ENCODE assay signal across 10 cellular contexts in the genomic region with DNA sequence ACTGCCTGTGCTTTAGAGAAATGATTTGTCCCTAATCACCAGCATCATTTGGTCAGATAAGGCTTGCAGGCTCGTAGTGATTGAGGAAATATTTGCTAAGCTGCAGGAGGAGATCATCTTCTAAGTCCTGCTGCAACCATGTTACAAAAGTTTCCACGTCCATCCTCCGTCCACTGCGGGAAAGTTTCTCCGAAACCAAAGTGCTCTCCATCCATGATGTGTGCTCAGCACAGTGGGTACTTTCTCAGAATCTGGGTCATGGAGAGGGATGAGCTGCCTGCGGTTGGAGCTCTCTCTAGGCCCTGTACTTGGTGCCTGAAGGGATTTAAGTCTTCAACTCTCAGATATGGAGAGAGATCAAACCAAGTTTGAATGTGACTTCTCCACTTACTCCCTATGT. TPM values are rescaled to one million over a fixed set of nuclear protein-coding genes. Genes with fewer than 3 reads are reported as not detected.
DNase-seq lines count a peak whose midpoint lies in the region; ATAC-seq, FAIRE-seq and TF ChIP-seq lines count a peak whose summit lies in the region.
"Had no signal": no experiment of that assay in that cellular context is flagged by ENCODE, and none has a peak within 500 bp of the region (broad histone marks: within the 10 kb centered on the region; RNA-seq: fewer than 3 reads in every experiment).

No MANE protein-coding gene starts in this region.

- no peaks in the 10 kb centered on the region for H3K9me3 ChIP-seq in CD8-positive, alpha-beta memory T cell (ENCODE audit: low read length)
- H3K9me3 ChIP-seq in endothelial cell of umbilical vein (replicated peaks; ENCODE audit: control insufficient read depth, insufficient read depth, low read length) (no peaks in the 10 kb centered on the region), sigmoid colon (no peaks in the 10 kb centered on the region)

- TF ChIP-seq EP300 in sigmoid colon (IDR thresholded peaks at IDR 0.05): no peak

- peaks cover 10 to 26% (median 15%) of the 10 kb centered on the region in 3 donors for H3K4me1 Mint-ChIP-seq in CD8-positive, alpha-beta memory T cell
- peaks cover 57% of the 10 kb centered on the region for H3K4me1 Mint-ChIP-seq in activated CD4-positive, alpha-beta memory T cell treated with anti-CD3 and anti-CD28 coated beads for 36 hours (ENCODE audit: low read depth)

- peak overlapping the region; percentile 69 for H3K9ac ChIP-seq in endothelial cell of umbilical vein (replicated peaks; ENCODE audit: extremely low read depth, insufficient read depth, low read length)

- POLR2A ChIA-PET in CD8-positive, alpha-beta memory T cell (lab: Charles Lee): no interaction called here
- POLR2A ChIA-PET in activated CD4-positive, alpha-beta memory T cell treated with anti-CD3 and anti-CD28 coated beads for 36 hours (lab: Charles Lee): no interaction called here
- POLR2A ChIA-PET in endothelial cell of umbilical vein (lab: Charles Lee): no interaction called here

- H3K27me3 Mint-ChIP-seq in CD8-positive, alpha-beta memory T cell: peaks cover 6% of the 10 kb centered on the region in 2 donors
- H3K27me3 Mint-ChIP-seq in activated CD4-positive, alpha-beta memory T cell treated with anti-CD3 and anti-CD28 coated beads for 36 hours: peaks cover 4% of the 10 kb centered on the region

- no peak overlapping the region for H3K4me3 ChIP-seq in CD8-positive, alpha-beta memory T cell (ENCODE audit: low read length)
- no peak overlapping the region for H3K4me3 ChIP-seq in endothelial cell of umbilical vein (replicated peaks in 1 of 3; ENCODE audit: insufficient read depth in 1 of 3, low read depth in 1 of 3, low read length in 3 of 3)
- no peak overlapping the region for H3K4me3 ChIP-seq in sigmoid colon

- H3K36me3 ChIP-seq in CD8-positive, alpha-beta memory T cell (ENCODE audit: insufficient read depth, low read length): no peaks in the 10 kb centered on the region
- no peaks in the 10 kb centered on the region for H3K36me3 ChIP-seq in endothelial cell of umbilical vein (ENCODE audit: control insufficient read depth in 2 of 2, extremely low read depth in 1 of 2, insufficient read depth in 2 of 2, low read length in 2 of 2)
- no peaks in the 10 kb centered on the region for H3K36me3 ChIP-seq in sigmoid colon

- dilution Hi-C loops in endothelial cell of umbilical vein (cut with MboI; ENCODE audit: extremely low pct_ligation_motif_present, low sequenced_read_pairs): no loop called here

- no peak overlapping the region for H3K4me2 ChIP-seq in endothelial cell of umbilical vein (ENCODE audit: insufficient read depth, low read length)

- H4K20me1 ChIP-seq in endothelial cell of umbilical vein (replicated peaks; ENCODE audit: control insufficient read depth, extremely low read depth, insufficient read depth, low read length): no peaks in the 10 kb centered on the region

- BruUV-seq in endothelial cell of umbilical vein (replicated peaks; lab: Mats Ljungman, UMichigan): no TSS peak

- H3K79me2 ChIP-seq in endothelial cell of umbilical vein (ENCODE audit: control insufficient read depth, insufficient read depth, low read length): no peaks in the 10 kb centered on the region

- no peak for TF ChIP-seq POLR2A in endothelial cell of umbilical vein (IDR thresholded peaks at IDR 0.05; ENCODE audit: low read depth, low read length)
- TF ChIP-seq POLR2A in sigmoid colon (IDR thresholded peaks at IDR 0.05): no peak

- no peak for ATAC-seq in GM18868 (IDR thresholded peaks at IDR 0.05; ENCODE audit: unreplicated experiment)
- no peak for ATAC-seq in GM21825 (IDR thresholded peaks at IDR 0.05; ENCODE audit: unreplicated experiment)

- H3K9me3 Mint-ChIP-seq in CD8-positive, alpha-beta memory T cell: no peaks in the 10 kb centered on the region
- no peaks in the 10 kb centered on the region for H3K9me3 Mint-ChIP-seq in activated CD4-positive, alpha-beta memory T cell treated with anti-CD3 and anti-CD28 coated beads for 36 hours

- intact Hi-C loops in activated CD4-positive, alpha-beta memory T cell treated with anti-CD3 and anti-CD28 coated beads for 36 hours (cut with micrococcal nuclease): no loop called here
- intact Hi-C loops in endothelial cell of umbilical vein (cut with micrococcal nuclease): no loop called here
- intact Hi-C loops in sigmoid colon (cut with DNase I): no loop called here

- WGBS in sigmoid colon, 2 donors: 90 to 92% methylated on average over 6 of the region's 6 CpGs

- no peaks in the 10 kb centered on the region for H3K36me3 Mint-ChIP-seq in CD8-positive, alpha-beta memory T cell
- peaks cover 7% of the 10 kb centered on the region for H3K36me3 Mint-ChIP-seq in activated CD4-positive, alpha-beta memory T cell treated with anti-CD3 and anti-CD28 coated beads for 36 hours

- no peaks in the 10 kb centered on the region for H3K27me3 ChIP-seq in CD8-positive, alpha-beta memory T cell (ENCODE audit: insufficient read depth, low read length, poor library complexity, severe bottlenecking)
- H3K27me3 ChIP-seq in endothelial cell of umbilical vein (ENCODE audit: control insufficient read depth in 2 of 2, insufficient read depth in 2 of 2, low read length in 2 of 2): no peaks in the 10 kb centered on the region
- H3K27me3 ChIP-seq in sigmoid colon: no peaks in the 10 kb centered on the region

- H3K27ac Mint-ChIP-seq in CD8-positive, alpha-beta memory T cell: peak overlapping the region in 5 of 8 donors; percentile 62 to 92 (median 82)
- H3K27ac Mint-ChIP-seq in activated CD4-positive, alpha-beta memory T cell treated with anti-CD3 and anti-CD28 coated beads for 36 hours: peak overlapping the region; percentile 95

- FAIRE-seq in endothelial cell of umbilical vein (lab: Jason Lieb, UNC): no peak

- DNase-seq in CD8-positive, alpha-beta memory T cell: no peak
- DNase-seq in activated CD4-positive, alpha-beta memory T cell treated with anti-CD3 and anti-CD28 coated beads for 36 hours: no peak
- DNase-seq in endothelial cell of umbilical vein (ENCODE audit: low read depth, low spot score): peak; percentile 15
- no peak for DNase-seq in sigmoid colon
- DNase-seq in NCI-H1105 treated with DMSO at 0.1 percent for 48 hours (lab: John Stamatoyannopoulos, UW): no peak
- no peak for DNase-seq in NCI-H510A (lab: John Stamatoyannopoulos, UW)

- TF ChIP-seq CTCF in endothelial cell of umbilical vein (IDR thresholded peaks at IDR 0.05; ENCODE audit: extremely low read depth in 1 of 2, insufficient read depth in 1 of 2, low read depth in 1 of 2, low read length in 2 of 2) (no peak), sigmoid colon (IDR thresholded peaks at IDR 0.05) (no peak)

- peaks cover 13% of the 10 kb centered on the region for H3K4me1 ChIP-seq in CD8-positive, alpha-beta memory T cell (ENCODE audit: insufficient read depth, low read length)
- H3K4me1 ChIP-seq in endothelial cell of umbilical vein (ENCODE audit: control insufficient read depth, extremely low read depth, insufficient read depth, low read length) (peaks cover 25% of the 10 kb centered on the region), sigmoid colon (peaks cover 0 to 26% (median 22%) of the 10 kb centered on the region in 4 donors)

- CTCF ChIA-PET in CD8-positive, alpha-beta memory T cell (lab: Charles Lee): interaction anchor here (2.2 kb wide), 1 partner anchor 9 kb away, joined by 10 read pairs; no protein-coding TSS in a partner anchor
- CTCF ChIA-PET in activated CD4-positive, alpha-beta memory T cell treated with anti-CD3 and anti-CD28 coated beads for 36 hours (lab: Charles Lee): interaction anchor here (0.5 to 1.8 kb wide), 3 partner anchors 10 to 342 kb away, joined by 3 to 4 read pairs (median 3); no protein-coding TSS in a partner anchor
- CTCF ChIA-PET in endothelial cell of umbilical vein (lab: Charles Lee): interaction anchor here (0.7 to 0.9 kb wide), 2 partner anchors 131 to 206 kb away, joined by 3 read pairs; no protein-coding TSS in a partner anchor

- peak overlapping the region in 1 of 7 donors; percentile 19 for H3K4me3 Mint-ChIP-seq in CD8-positive, alpha-beta memory T cell
- H3K4me3 Mint-ChIP-seq in activated CD4-positive, alpha-beta memory T cell treated with anti-CD3 and anti-CD28 coated beads for 36 hours: no peak overlapping the region

- no peaks in the 10 kb centered on the region for H3K9me1 ChIP-seq in endothelial cell of umbilical vein (replicated peaks; ENCODE audit: control insufficient read depth, extremely low read depth, insufficient read depth, low read length)

- no peak overlapping the region for H3K27ac ChIP-seq in CD8-positive, alpha-beta memory T cell (ENCODE audit: low read depth, low read length)
- H3K27ac ChIP-seq in endothelial cell of umbilical vein (ENCODE audit: insufficient read depth, low read depth, low read length) (peak overlapping the region; percentile 96), sigmoid colon (peak overlapping the region; percentile 82 to 90 (median 84))

- H2AFZ ChIP-seq in endothelial cell of umbilical vein (ENCODE audit: low read depth, low read length): peak overlapping the region; percentile 80

TF ChIP-seq in endothelial cell of umbilical vein, 7 proteins besides CTCF, POLR2A, EP300 and RAD21:
- TF ChIP-seq GATA2 (IDR thresholded peaks at IDR 0.05; ENCODE audit: insufficient read depth, insufficient read length, low read depth, low read length) (no peak), POLR2AphosphoS5 (IDR thresholded peaks at IDR 0.05; ENCODE audit: insufficient read depth, low read depth, low read length) (no peak), FOS (IDR thresholded peaks at IDR 0.05; ENCODE audit: borderline replicate concordance, insufficient read depth, low read length) (no peak), MYC (IDR thresholded peaks at IDR 0.05; ENCODE audit: low read depth, low read length) (no peak), EZH2 (IDR thresholded peaks at IDR 0.05; ENCODE audit: borderline replicate concordance, low read depth, low read length, severe bottlenecking) (no peak), JUN (IDR thresholded peaks at IDR 0.05; ENCODE audit: borderline replicate concordance, insufficient read depth, insufficient read length, low read depth) (no peak)
- TF ChIP-seq, protein P1, sequence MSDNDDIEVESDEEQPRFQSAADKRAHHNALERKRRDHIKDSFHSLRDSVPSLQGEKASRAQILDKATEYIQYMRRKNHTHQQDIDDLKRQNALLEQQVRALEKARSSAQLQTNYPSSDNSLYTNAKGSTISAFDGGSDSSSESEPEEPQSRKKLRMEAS (IDR thresholded peaks at IDR 0.05; ENCODE audit: insufficient read depth, insufficient read length): no peak

RNA-seq across cellular contexts. Expression of a gene that starts 39.3 kb away (rescaled TPM):
- under 1 TPM; 0.13 to 0.33 TPM for total RNA-seq in CD8-positive, alpha-beta memory T cell
- polyA plus RNA-seq in CD8-positive, alpha-beta memory T cell: not detected
- total RNA-seq in activated CD4-positive, alpha-beta memory T cell treated with anti-CD3 and anti-CD28 coated beads for 36 hours: 1 to 10 TPM; 1.1 to 1.7 TPM
- total RNA-seq in endothelial cell of umbilical vein (0.21 TPM in 1 of 2 replicates, not detected in the other), sigmoid colon (under 1 TPM in 1 of 4 donors, not detected in 3; 0.27 TPM)
- polyA plus RNA-seq in endothelial cell of umbilical vein (0.08 and 0.11 TPM in 2 replicates), sigmoid colon (under 1 TPM in 2 of 3 donors, not detected in 1; 0.60 to 0.90 TPM)
- polyA plus RNA-seq in endothelial cell of umbilical vein (2011; cell fraction: cytosol; rRNA removed): 0.03 and 0.04 TPM in 2 replicates
- polyA plus RNA-seq in endothelial cell of umbilical vein (2011; cell fraction: nucleus; rRNA removed): 0.18 and 0.21 TPM in 2 replicates
- polyA plus RNA-seq in endothelial cell of umbilical vein (2012): not detected in 2 replicates
- polyA minus RNA-seq in endothelial cell of umbilical vein: 0.29 TPM in 1 of 2 replicates, not detected in the other
- not detected for polyA minus RNA-seq in endothelial cell of umbilical vein (2011; cell fraction: cytosol; rRNA and poly(A)+ RNA removed)
- polyA minus RNA-seq in endothelial cell of umbilical vein (2011; cell fraction: nucleus; rRNA and poly(A)+ RNA removed): not detected in 2 replicates
- total RNA-seq: M059J, NCI-H460 had no signal
